ENCODE assay signal across 8 cellular contexts in genomic region chr1:231421971-231422797, GRCh38. TPM values are rescaled to one million over a fixed set of nuclear protein-coding genes. Genes with fewer than 3 reads are reported as not detected.
DNase-seq lines count a peak whose midpoint lies in the region; ATAC-seq, FAIRE-seq and TF ChIP-seq lines count a peak whose summit lies in the region.

EGLN1 (minus strand) TSS chr1:231422287; CDS start chr1:231421888, 399 bp downstream.

- TF ChIP-seq POLR2A in GM18951 (IDR thresholded peaks at IDR 0.05; ENCODE audit: extremely low read depth, insufficient read depth, insufficient read length), result peak; percentile 89

- peaks cover 6 to 13% of the 10 kb centered on the region in 2 donors for H3K4me1 ChIP-seq in kidney (ENCODE audit: control insufficient read depth in 1 of 2, insufficient read depth in 1 of 2, low read depth in 1 of 2, low read length in 2 of 2)

- peak within 1 kb of the TSS; percentile 94 to 97 for H3K27ac ChIP-seq in kidney (ENCODE audit: low read depth in 2 of 2, low read length in 2 of 2)

- H3K4me1 Mint-ChIP-seq in central memory CD8-positive, alpha-beta T cell, result peaks cover 39% of the 10 kb centered on the region

- no peaks in the 10 kb centered on the region for H3K27me3 Mint-ChIP-seq in central memory CD8-positive, alpha-beta T cell

- H3K9ac ChIP-seq in kidney (ENCODE audit: low read length in 2 of 2), result peak within 1 kb of the TSS; percentile 89 to 91

- ATAC-seq in HG03175 (IDR thresholded peaks at IDR 0.05; ENCODE audit: unreplicated experiment), result peak; percentile 79
- ATAC-seq in activated CD4-positive, CD25-positive, alpha-beta regulatory T cell treated with anti-CD3 and anti-CD28 coated beads, Interleukin-2, amount 50 U/mL, for 24 hours, result peak; percentile 87 to 90
- peak; percentile 88 for ATAC-seq in central memory CD8-positive, alpha-beta T cell (replicated peaks; ENCODE audit: extremely low read depth, poor library complexity, severe bottlenecking)

- no peaks in the 10 kb centered on the region for H3K9me3 ChIP-seq in kidney (ENCODE audit: control insufficient read depth in 1 of 2, low read length in 2 of 2)

- in situ Hi-C loops in GM18951 (cut with MboI; ENCODE audit: low sequenced_read_pairs, unreplicated experiment), result no loop called here

- H3K4me3 Mint-ChIP-seq in central memory CD8-positive, alpha-beta T cell, result peak within 1 kb of the TSS; percentile 80

- H3K36me3 Mint-ChIP-seq in central memory CD8-positive, alpha-beta T cell (ENCODE audit: insufficient read depth), result peaks cover 3% of the 10 kb centered on the region

- H3K9me3 Mint-ChIP-seq in central memory CD8-positive, alpha-beta T cell, result no peaks in the 10 kb centered on the region

- TF ChIP-seq CTCF in AG09319 (IDR thresholded peaks at IDR 0.05; ENCODE audit: low read depth, low read length) (peak; percentile 29), kidney (IDR thresholded peaks at IDR 0.05; ENCODE audit: borderline replicate concordance, extremely low read depth, insufficient read depth) (peak; percentile 19)

- H3K4me3 ChIP-seq in kidney (ENCODE audit: low read length in 2 of 2), result peak within 1 kb of the TSS; percentile 81 to 84

- peak within 1 kb of the TSS; percentile 44 for H3K27ac Mint-ChIP-seq in central memory CD8-positive, alpha-beta T cell (ENCODE audit: low read depth)

- no peak for FAIRE-seq in kidney (lab: Jason Lieb, UNC)

- H3K36me3 ChIP-seq in kidney (ENCODE audit: control insufficient read depth in 1 of 2, insufficient read depth in 2 of 2, low read length in 2 of 2), result no peaks in the 10 kb centered on the region

- DNase-seq in AG09319 (ENCODE audit: extremely low read depth, low read depth) (peak; percentile 51), NCI-H2227 treated with DMSO at 0.1 percent for 48 hours (lab: John Stamatoyannopoulos, UW) (peak; percentile 89), kidney (peak; percentile 96)
- peak; percentile 62 to 69 for DNase-seq in central memory CD8-positive, alpha-beta T cell (ENCODE audit: low spot score in 2 of 2)
- peak; percentile 69 to 75 for DNase-seq in stimulated activated CD4-positive, alpha-beta T cell treated with anti-CD3 and anti-CD28 coated beads, Interleukin-15, amount 100 ng/mL, for 1 hour (ENCODE audit: low read depth in 1 of 2, low spot score in 1 of 2)

- intact Hi-C loops in kidney (cut with DNase I), result no loop called here

RNA-seq across cellular contexts. Expression of gene EGLN1, which starts in this region (rescaled TPM):
- 38.8 TPM for total RNA-seq in kidney
- 12.2 TPM for polyA plus RNA-seq in kidney (ENCODE audit: insufficient read depth, low read depth, low replicate concordance)

Comparison
In these comparisons a context has a peak if more than half of its experiments do, and no peak if none do; other contexts are left out.
1. Peak in every context shown above with its lines: DNase-seq, ATAC-seq, H3K4me3 ChIP-seq and H3K27ac ChIP-seq.